Comparison of ENCODE assay signal across 4 cellular contexts in the genomic region with DNA sequence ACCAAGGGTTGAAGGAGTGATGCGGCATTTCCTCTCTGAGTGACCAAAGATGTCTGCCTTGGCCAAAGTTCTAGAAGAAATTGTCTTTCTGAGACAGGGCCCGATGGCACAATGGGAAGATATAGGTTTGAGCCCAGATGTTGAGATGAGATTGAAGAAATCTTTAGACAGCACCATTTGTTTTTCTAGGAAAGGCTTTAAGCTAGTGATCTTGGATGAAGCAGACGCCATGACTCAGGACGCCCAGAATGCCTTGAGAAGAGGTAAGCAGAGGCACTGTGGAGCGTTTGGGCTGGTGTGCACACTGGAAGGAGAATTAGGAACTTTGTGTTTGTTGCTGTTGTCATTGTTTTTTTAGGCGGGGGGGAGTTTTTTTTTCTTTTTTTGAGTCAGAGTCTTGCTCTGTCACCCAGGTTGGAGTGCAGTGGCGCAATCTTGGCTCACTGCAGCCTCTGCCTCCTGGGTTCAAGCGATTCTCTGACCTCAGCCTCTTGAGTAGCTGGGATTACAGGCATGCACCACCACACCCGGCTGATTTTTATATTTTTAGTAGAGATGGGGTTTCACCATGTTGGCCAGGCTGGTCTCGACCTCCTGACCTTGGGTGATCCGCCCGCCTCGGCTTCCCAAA. TPM values are rescaled to one million over a fixed set of nuclear protein-coding genes. Genes with fewer than 3 reads are reported as not detected.
"Had no signal": no experiment of that assay in that cellular context is flagged by ENCODE, and none has a peak within 500 bp of the region (broad histone marks: within the 10 kb centered on the region; RNA-seq: fewer than 3 reads in every experiment).

No MANE protein-coding gene starts in this region.

RNA-seq across cellular contexts. Expression of a gene that starts 53.4 kb away (rescaled TPM):
- total RNA-seq: natural killer cell treated with Interleukin-12 subunit alpha and Interleukin-12 subunit beta and Interleukin-15 and Interleukin-18, amount 100 ng/mL, for 72 hours; osteocyte; sciatic nerve had no signal
- polyA plus RNA-seq: smooth muscle cell had no signal
